ENCODE assay signal across 12 cellular contexts in genomic region chr15:23422946-23423708, GRCh38. TPM values are rescaled to one million over a fixed set of nuclear protein-coding genes. Genes with fewer than 3 reads are reported as not detected.
DNase-seq lines count a peak whose midpoint lies in the region; ATAC-seq, FAIRE-seq and TF ChIP-seq lines count a peak whose summit lies in the region.
"Had no signal": no experiment of that assay in that cellular context is flagged by ENCODE, and none has a peak within 500 bp of the region (broad histone marks: within the 10 kb centered on the region; RNA-seq: fewer than 3 reads in every experiment).

No MANE protein-coding gene starts in this region.

- peak; percentile 21 to 46; a peak in 2 of 5 replicates for TF ChIP-seq EP300 in A549 (IDR thresholded peaks at IDR 0.05)

- DNase-seq in A549 (ENCODE audit: low read depth in 1 of 2, low spot score in 1 of 2) (peak in 1 of 2 experiments; percentile 69), H54 (ENCODE audit: insufficient read length, low spot score) (peak; percentile 47), RWPE1 (ENCODE audit: low spot score) (no peak), iris pigment epithelial cell (ENCODE audit: low read depth) (peak; percentile 19), KBM-7 (no peak), T1000 (lab: John Stamatoyannopoulos, UW) (no peak), osteocyte (ENCODE audit: extremely low spot score, unreplicated experiment) (no peak)
- DNase-seq: NCI-H345; stimulated activated CD4-positive, alpha-beta T cell treated with anti-CD3 and anti-CD28 coated beads, Interleukin-4, amount 100 ng/mL, for 4 hours had no signal

- H3K36me3 Mint-ChIP-seq in osteocyte (ENCODE audit: unreplicated experiment) = no peaks in the 10 kb centered on the region

- in situ Hi-C loops in KBM-7 (cut with MboI; ENCODE audit: low pct_unique_long_range_greater_than_20kb, low sequenced_read_pairs) = loop anchor here (25.0 kb wide), 1 partner anchor 511 kb away; no protein-coding TSS in a partner anchor

- no peaks in the 10 kb centered on the region for H3K4me1 Mint-ChIP-seq in osteocyte (ENCODE audit: unreplicated experiment)
- H3K4me1 Mint-ChIP-seq: neural crest cell had no signal

- TF ChIP-seq POLR2A in A549 (IDR thresholded peaks at IDR 0.05; ENCODE audit: low read length) (no peak), H54 (IDR thresholded peaks at IDR 0.05; ENCODE audit: low read depth, low read length) (no peak)

- H3K27ac Mint-ChIP-seq in osteocyte (ENCODE audit: unreplicated experiment) = no peak overlapping the region

- H3K4me1 ChIP-seq in A549 = peaks cover 36% of the 10 kb centered on the region

- POLR2A ChIA-PET in A549 (lab: Yijun Ruan, JAX) = no interaction called here
- POLR2A ChIA-PET in RWPE1 (lab: Yijun Ruan, JAX; ENCODE audit: low non-redundant PET) = no interaction called here

- no peaks in the 10 kb centered on the region for H3K9me3 ChIP-seq in A549

- H3K27ac ChIP-seq in A549 = peak overlapping the region; percentile 79 to 94
- H3K27ac ChIP-seq in RWPE1 = peak overlapping the region; percentile 40

- WGBS in A549 (ENCODE audit: missing lambda C conversion rate) = 14% methylated on average over 8 of the region's 8 CpGs

- no peaks in the 10 kb centered on the region for H3K9me3 Mint-ChIP-seq in osteocyte (ENCODE audit: unreplicated experiment)
- H3K9me3 Mint-ChIP-seq: neural crest cell had no signal

- H3K4me3 ChIP-seq in A549 = no peak overlapping the region

- peak in 1 of 2 experiments; percentile 2; a peak in 1 of 5 replicates for TF ChIP-seq RAD21 in A549 (conservative IDR thresholded peaks at IDR 0.05 in 1 of 2, IDR thresholded peaks at IDR 0.05 in 1 of 2)

- FAIRE-seq in A549 (lab: Jason Lieb, UNC) = peak; percentile 100
- FAIRE-seq in H54 (lab: Jason Lieb, UNC) = peak; percentile 93

- ATAC-seq in A549 (peak; percentile 95 to 97), GM21390 (IDR thresholded peaks at IDR 0.05; ENCODE audit: unreplicated experiment) (no peak)

- CTCF ChIA-PET in A549 (lab: Yijun Ruan, JAX) = no interaction called here
- CTCF ChIA-PET in RWPE1 (lab: Yijun Ruan, JAX) = no interaction called here

- H3K27me3 Mint-ChIP-seq in osteocyte (ENCODE audit: unreplicated experiment) = no peaks in the 10 kb centered on the region

- peak overlapping the region; percentile 61 for H3K4me2 ChIP-seq in A549

- H3K4me3 Mint-ChIP-seq in osteocyte (ENCODE audit: unreplicated experiment) = no peak overlapping the region
- H3K4me3 Mint-ChIP-seq: neural crest cell had no signal

- no peak for TF ChIP-seq CTCF in A549 (IDR thresholded peaks at IDR 0.05)
- TF ChIP-seq CTCF in RWPE1 (conservative IDR thresholded peaks at IDR 0.05; ENCODE audit: low read depth) = no peak
- TF ChIP-seq CTCF in osteocyte (IDR thresholded peaks at IDR 0.05) = no peak

TF ChIP-seq in A549, 52 proteins besides CTCF, POLR2A, EP300 and RAD21:
- peak; percentile 37; the same call in 1 of the 2 replicates for TF ChIP-seq GATA3 (IDR thresholded peaks at IDR 0.05; ENCODE audit: borderline replicate concordance)
- TF ChIP-seq TP53 (CRISPR knock-in tag; IDR thresholded peaks at IDR 0.05) = no peak
- TF ChIP-seq ZFP36 (IDR thresholded peaks at IDR 0.05; ENCODE audit: borderline replicate concordance, partially characterized antibody) = peak; percentile 97
- peak; percentile 92 for TF ChIP-seq JUNB (IDR thresholded peaks at IDR 0.05)
- no peak for TF ChIP-seq HEYL (CRISPR knock-in tag; IDR thresholded peaks at IDR 0.05)
- TF ChIP-seq ZNF302 (CRISPR knock-in tag; IDR thresholded peaks at IDR 0.05) = no peak
- TF ChIP-seq E2F6 (IDR thresholded peaks at IDR 0.05; ENCODE audit: borderline replicate concordance, low read depth) = 0 out of 2 replicates have a peak, but pooled peaks have one; percentile 27
- TF ChIP-seq SREBF2 (IDR thresholded peaks at IDR 0.05) = no peak
- TF ChIP-seq RCOR1 (IDR thresholded peaks at IDR 0.05; ENCODE audit: low read depth, low read length) = no peak
- peak; percentile 31; the same call in 1 of the 2 replicates for TF ChIP-seq MAX (IDR thresholded peaks at IDR 0.05)
- TF ChIP-seq KDM1A (IDR thresholded peaks at IDR 0.05; ENCODE audit: low read depth) = peak; percentile 94; the same call in 1 of the 2 replicates
- TF ChIP-seq FOSL2 (IDR thresholded peaks at IDR 0.05) = peak; percentile 87
- peak; percentile 88 for TF ChIP-seq FOSL2 (CRISPR knock-in tag; IDR thresholded peaks at IDR 0.05)
- no peak for TF ChIP-seq CHD2 (IDR thresholded peaks at IDR 0.05; ENCODE audit: low read length, partially characterized antibody)
- TF ChIP-seq JUN (IDR thresholded peaks at IDR 0.05) = peak; percentile 35 to 67; a peak in 3 of 5 replicates
- no peak for TF ChIP-seq USF2 (IDR thresholded peaks at IDR 0.05)
- peak; percentile 84 for TF ChIP-seq HDAC2 (IDR thresholded peaks at IDR 0.05)
- TF ChIP-seq PHF8 (IDR thresholded peaks at IDR 0.05; ENCODE audit: borderline replicate concordance, low read depth) = no peak

RNA-seq across cellular contexts. Expression of gene GOLGA6L2, which starts 23.9 kb away (rescaled TPM):
- polyA plus RNA-seq in A549 (2011; rRNA removed) (not detected in 2 replicates), A549 (2017; fragmentation: RNase III; extraction: RNeasy Plus Mini Kit Qiagen cat#74134 plus additional on column Dnase treatment) (0.03 TPM in 1 of 3 replicates, not detected in the others)
- not detected in 2 replicates for polyA plus RNA-seq in A549 (2012; cell fraction: cytosol; rRNA removed)
- polyA plus RNA-seq in A549 (2012; cell fraction: nucleus; rRNA removed) = 0.17 TPM in 1 of 2 replicates, not detected in the other
- not detected in 2 replicates for polyA minus RNA-seq in A549 (2011; rRNA and poly(A)+ RNA removed)
- not detected in 2 replicates for total RNA-seq in osteocyte
- total RNA-seq: neural crest cell, urinary bladder had no signal
- polyA plus RNA-seq: urinary bladder had no signal

Comparison
In these comparisons a context has a peak if more than half of its experiments do, and no peak if none do; other contexts are left out.
1. DNase-seq: peak in H54 (single experiment) and iris pigment epithelial cell (single experiment); none in RWPE1 (single experiment), KBM-7 (single experiment), T1000 (single experiment) and osteocyte (single experiment).